ENCODE assay signal across 20 cellular contexts in the genomic region with DNA sequence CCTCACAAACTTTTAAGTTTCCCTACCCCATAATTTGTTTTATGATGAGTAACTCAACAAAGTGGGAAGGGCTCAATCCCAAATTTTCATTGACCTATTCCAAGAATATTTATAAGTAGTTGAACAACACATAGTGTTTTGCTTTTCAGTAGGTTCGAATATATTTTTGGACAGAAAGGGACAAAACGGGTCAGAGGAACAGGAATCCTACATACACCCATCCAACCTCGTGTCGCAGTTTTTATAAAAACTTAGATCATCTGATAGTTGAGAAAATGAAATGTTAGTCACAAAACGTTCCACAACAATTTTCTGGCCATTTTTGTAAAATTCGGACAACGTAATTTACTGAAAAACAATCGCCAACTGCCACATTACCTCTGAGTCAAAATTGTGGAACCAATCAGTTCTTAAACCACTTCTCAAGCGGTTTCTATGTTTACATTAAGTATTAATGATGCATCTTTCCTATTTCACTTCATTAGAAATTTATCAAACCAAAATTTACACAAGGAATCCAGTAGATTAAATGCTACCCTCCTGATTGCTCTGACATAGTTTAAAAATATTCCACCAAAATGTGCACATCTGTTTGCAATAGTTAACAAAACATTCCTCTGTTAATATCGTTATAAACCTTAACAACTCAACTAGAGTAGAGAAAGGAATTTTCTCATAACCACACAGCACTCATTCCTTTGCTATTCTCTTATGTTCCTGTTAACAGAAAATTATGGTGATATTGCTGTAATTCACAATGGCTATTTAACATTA. TPM values are rescaled to one million over a fixed set of nuclear protein-coding genes. Genes with fewer than 3 reads are reported as not detected.
"Had no signal": no experiment of that assay in that cellular context is flagged by ENCODE, and none has a peak within 500 bp of the region (broad histone marks: within the 10 kb centered on the region; RNA-seq: fewer than 3 reads in every experiment).

No MANE protein-coding gene starts in this region.

- H3K9me3 Mint-ChIP-seq: activated CD4-positive, alpha-beta memory T cell treated with anti-CD3 and anti-CD28 coated beads for 36 hours; activated naive CD8-positive, alpha-beta T cell treated with anti-CD3 and anti-CD28 coated beads, Interleukin-2, amount 10 ng/mL, durations not matched to agents 7 days and 5 days; nephron progenitor cell had no signal

- H3K36me3 ChIP-seq: prostate gland, upper lobe of left lung had no signal

- ATAC-seq: left ventricle myocardium superior; sciatic nerve; stimulated activated naive CD8-positive, alpha-beta T cell treated with anti-CD3 and anti-CD28 coated beads, Interleukin-15, Interleukin-2, amounts not matched to agents 100 U/mL and 50 U/mL, for 24 hours had no signal

- H3K9me3 ChIP-seq: prostate gland, spleen, upper lobe of left lung had no signal

- H3K4me3 Mint-ChIP-seq: activated CD4-positive, alpha-beta memory T cell treated with anti-CD3 and anti-CD28 coated beads for 36 hours; activated naive CD8-positive, alpha-beta T cell treated with anti-CD3 and anti-CD28 coated beads, Interleukin-2, amount 10 ng/mL, durations not matched to agents 7 days and 5 days; nephron progenitor cell had no signal

- H3K4me3 ChIP-seq: prostate gland, spleen, upper lobe of left lung had no signal

- H3K27ac ChIP-seq: prostate gland, spleen, upper lobe of left lung, VCaP had no signal

- FAIRE-seq: bronchial epithelial cell had no signal

- H3K4me1 ChIP-seq: prostate gland had no signal

- H3K27ac Mint-ChIP-seq: activated CD4-positive, alpha-beta memory T cell treated with anti-CD3 and anti-CD28 coated beads for 36 hours; activated naive CD8-positive, alpha-beta T cell treated with anti-CD3 and anti-CD28 coated beads, Interleukin-2, amount 10 ng/mL, durations not matched to agents 7 days and 5 days; nephron progenitor cell had no signal

- DNase-seq: activated CD4-positive, alpha-beta memory T cell treated with anti-CD3 and anti-CD28 coated beads for 36 hours; activated gamma-delta T cell; activated naive CD8-positive, alpha-beta T cell treated with anti-CD3 and anti-CD28 coated beads, Interleukin-2, amount 10 ng/mL, durations not matched to agents 7 days and 5 days; activated T-cell treated with anti-CD3 and anti-CD28 coated beads, Interleukin-2, amount 50 U/mL, for 48 hours; aorta; hippocampal formation; left ventricle myocardium superior; mesendoderm; nephron progenitor cell; spleen; stimulated activated CD4-positive, alpha-beta T cell treated with anti-CD3 and anti-CD28 coated beads, Interleukin-2, amount 100 ng/mL, for 24 hours; stimulated activated naive CD8-positive, alpha-beta T cell treated with anti-CD3 and anti-CD28 coated beads, Interleukin-15, Interleukin-2, amounts not matched to agents 100 U/mL and 50 U/mL, for 24 hours; T1000; upper lobe of left lung had no signal

- H3K36me3 Mint-ChIP-seq: activated naive CD8-positive, alpha-beta T cell treated with anti-CD3 and anti-CD28 coated beads, Interleukin-2, amount 10 ng/mL, durations not matched to agents 7 days and 5 days had no signal

RNA-seq across cellular contexts. Expression of a gene that starts 6.3 kb away (rescaled TPM):
- total RNA-seq: activated CD4-positive, alpha-beta memory T cell treated with anti-CD3 and anti-CD28 coated beads for 36 hours; activated naive CD8-positive, alpha-beta T cell treated with anti-CD3 and anti-CD28 coated beads, Interleukin-2, amount 10 ng/mL, durations not matched to agents 7 days and 5 days; aorta; bronchial epithelial cell; kidney epithelial cell; left ventricle myocardium superior; omental fat pad; sciatic nerve; upper lobe of left lung had no signal
- polyA plus RNA-seq: aorta had no signal
